ENCODE assay signal across 8 cellular contexts in the genomic region with DNA sequence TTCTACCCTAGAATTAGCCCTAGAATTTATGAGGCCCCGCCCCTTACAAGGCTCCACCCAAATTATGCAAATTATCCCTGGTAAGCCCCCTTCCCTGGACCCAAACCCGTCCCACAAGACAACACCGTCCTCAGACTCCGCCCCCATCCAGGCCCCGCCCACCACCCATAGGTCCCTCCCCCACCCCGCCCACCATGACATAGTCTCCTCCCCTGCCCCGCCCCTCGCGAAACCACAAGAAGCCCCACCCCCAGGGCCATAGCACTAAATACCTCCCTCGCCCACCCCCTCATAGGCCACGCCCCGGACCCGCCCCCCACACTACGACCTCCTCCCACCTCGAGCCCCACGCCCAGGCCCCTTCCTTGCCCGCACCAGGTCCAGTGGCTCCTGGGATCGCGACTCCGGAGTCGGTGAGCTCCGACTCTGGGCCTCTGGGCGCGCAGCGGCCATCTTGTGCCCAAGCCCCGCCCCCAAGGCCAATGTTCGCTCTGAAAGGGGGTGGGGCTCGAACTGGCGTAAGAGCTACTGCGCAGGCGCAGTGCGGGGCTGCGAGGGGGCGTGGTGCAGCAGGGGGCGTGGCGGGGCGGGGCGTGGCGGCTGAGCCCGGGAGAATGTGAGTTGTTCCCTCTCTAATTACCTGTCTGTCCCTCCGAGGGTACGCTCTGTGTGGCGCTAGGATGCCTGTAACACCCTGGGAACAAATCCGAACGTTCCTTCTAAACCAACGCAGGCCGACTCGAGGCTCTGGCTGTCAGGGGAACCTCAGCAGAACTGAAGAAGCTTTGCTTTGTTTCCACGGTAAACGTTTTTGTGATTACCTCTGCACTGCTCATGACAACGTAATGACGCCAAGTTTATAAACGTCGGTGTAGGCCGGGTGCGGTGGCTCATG. TPM values are rescaled to one million over a fixed set of nuclear protein-coding genes. Genes with fewer than 3 reads are reported as not detected.
A peak's percentile ranks its signal among the peaks of the same experiment; 100 is the strongest.
DNase-seq lines count a peak whose midpoint lies in the region; ATAC-seq and TF ChIP-seq lines count a peak whose summit lies in the region.

A gene with protein sequence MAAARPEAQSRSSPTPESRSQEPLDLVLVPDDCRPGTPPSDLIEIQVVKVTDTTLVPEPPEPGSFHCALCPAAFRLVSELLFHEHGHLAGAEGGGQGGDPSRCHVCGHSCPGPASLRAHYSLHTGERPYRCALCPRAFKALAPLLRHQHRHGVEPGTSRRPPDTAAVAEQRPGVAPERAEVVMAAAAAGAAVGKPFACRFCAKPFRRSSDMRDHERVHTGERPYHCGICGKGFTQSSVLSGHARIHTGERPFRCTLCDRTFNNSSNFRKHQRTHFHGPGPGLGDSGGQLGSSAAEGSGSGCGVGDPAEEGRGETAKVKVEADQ (minus strand): TSS at position 458 of the 895 bp plus-strand sequence. CDS start 5 bp downstream, at position 453.

- CTCF ChIA-PET in MCF 10A (lab: Yijun Ruan, JAX), result interaction anchor here (0.6 to 3.3 kb wide), 10 partner anchors 9 to 483 kb away, joined by 3 to 12 read pairs (median 4); no protein-coding TSS in a partner anchor

- no peaks in the 10 kb centered on the region for H3K9me3 Mint-ChIP-seq in MCF 10A (ENCODE audit: unreplicated experiment)

- DNase-seq in ELF-1 (ENCODE audit: low read depth, low spot score) (peak; percentile 89), NCI-H2171 treated with DMSO at 0.1 percent for 48 hours (lab: John Stamatoyannopoulos, UW) (peak; percentile 92), MCF 10A (ENCODE audit: unreplicated experiment) (peak; percentile 93)

- no peaks in the 10 kb centered on the region for H3K9me3 ChIP-seq in iPS-20b (ENCODE audit: insufficient read depth, low read depth, low read length)
- H3K9me3 ChIP-seq in skeletal muscle satellite cell (replicated peaks; ENCODE audit: low read length), result no peaks in the 10 kb centered on the region

- ATAC-seq in HG02852 (IDR thresholded peaks at IDR 0.05; ENCODE audit: unreplicated experiment), result peak; percentile 67
- no peak for ATAC-seq in GM19467 (IDR thresholded peaks at IDR 0.05; ENCODE audit: unreplicated experiment)

- H3K36me3 ChIP-seq in iPS-20b (ENCODE audit: insufficient read depth, low read depth, low read length), result peaks cover 10% of the 10 kb centered on the region
- H3K36me3 ChIP-seq in skeletal muscle satellite cell (ENCODE audit: insufficient read depth, low read length), result peaks cover 11% of the 10 kb centered on the region

- H3K27me3 ChIP-seq in iPS-20b (ENCODE audit: insufficient read depth, low read length) (no peaks in the 10 kb centered on the region), skeletal muscle satellite cell (ENCODE audit: control insufficient read depth, insufficient read depth, low read length) (no peaks in the 10 kb centered on the region)

- POLR2A ChIA-PET in MCF 10A (lab: Yijun Ruan, JAX), result interaction anchor here (0.7 to 3.2 kb wide), 10 partner anchors 9 to 232 kb away, joined by 3 to 15 read pairs (median 4); a partner anchor contains a TSS

- peak within 1 kb of the TSS; percentile 91 for H3K4me2 ChIP-seq in skeletal muscle satellite cell (ENCODE audit: low read length)

- H3K4me3 ChIP-seq in iPS-20b (ENCODE audit: low read length) (peak within 1 kb of the TSS; percentile 65), skeletal muscle satellite cell (ENCODE audit: low read length) (peak within 1 kb of the TSS; percentile 74)

- H3K4me1 ChIP-seq in iPS-20b (ENCODE audit: insufficient read depth, low read length) (no peaks in the 10 kb centered on the region), skeletal muscle satellite cell (ENCODE audit: control insufficient read depth, insufficient read depth, low read length) (peaks cover 5% of the 10 kb centered on the region)

- H3K4me1 Mint-ChIP-seq in MCF 10A (ENCODE audit: insufficient read depth, unreplicated experiment), result peaks cover 10% of the 10 kb centered on the region

- TF ChIP-seq CTCF in VCaP (conservative IDR thresholded peaks at IDR 0.05) (no peak), MCF 10A (IDR thresholded peaks at IDR 0.05; ENCODE audit: unreplicated experiment) (no peak)

- peak within 1 kb of the TSS; percentile 75; the same call in 1 of the 2 replicates for H3K9ac ChIP-seq in iPS-20b (ENCODE audit: low read depth, low read length)
- peak within 1 kb of the TSS; percentile 83 for H3K9ac ChIP-seq in skeletal muscle satellite cell (ENCODE audit: low read depth, low read length)

- peak within 1 kb of the TSS; percentile 91 for H3K4me3 Mint-ChIP-seq in MCF 10A (ENCODE audit: unreplicated experiment)

- BruUV-seq in MCF 10A (replicated peaks; lab: Mats Ljungman, UMichigan), result no TSS peak

- peaks cover 14% of the 10 kb centered on the region for H3K36me3 Mint-ChIP-seq in MCF 10A (ENCODE audit: insufficient read depth, unreplicated experiment)

- H3K27ac ChIP-seq in VCaP (peak within 1 kb of the TSS; percentile 80), iPS-20b (ENCODE audit: low read length) (no peak within 1 kb of the TSS)

- no peaks in the 10 kb centered on the region for H3K27me3 Mint-ChIP-seq in MCF 10A (ENCODE audit: insufficient read depth, unreplicated experiment)

- peak within 1 kb of the TSS; percentile 99 for H3K27ac Mint-ChIP-seq in MCF 10A (ENCODE audit: low read depth, unreplicated experiment)

- intact Hi-C loops in MCF 10A (cut with micrococcal nuclease), result loop anchor here (1.0 kb wide), 1 partner anchor 18 kb away; no protein-coding TSS in a partner anchor

RNA-seq across cellular contexts. Expression of the gene that starts here (rescaled TPM):
- total RNA-seq in MCF 10A (2022), result 2.7 and 3.1 TPM in 2 replicates
- 3.0 and 4.2 TPM in 2 replicates for total RNA-seq in skeletal muscle satellite cell (2012; rRNA removed)
